ENCODE assay signal across 10 cellular contexts in the genomic region with DNA sequence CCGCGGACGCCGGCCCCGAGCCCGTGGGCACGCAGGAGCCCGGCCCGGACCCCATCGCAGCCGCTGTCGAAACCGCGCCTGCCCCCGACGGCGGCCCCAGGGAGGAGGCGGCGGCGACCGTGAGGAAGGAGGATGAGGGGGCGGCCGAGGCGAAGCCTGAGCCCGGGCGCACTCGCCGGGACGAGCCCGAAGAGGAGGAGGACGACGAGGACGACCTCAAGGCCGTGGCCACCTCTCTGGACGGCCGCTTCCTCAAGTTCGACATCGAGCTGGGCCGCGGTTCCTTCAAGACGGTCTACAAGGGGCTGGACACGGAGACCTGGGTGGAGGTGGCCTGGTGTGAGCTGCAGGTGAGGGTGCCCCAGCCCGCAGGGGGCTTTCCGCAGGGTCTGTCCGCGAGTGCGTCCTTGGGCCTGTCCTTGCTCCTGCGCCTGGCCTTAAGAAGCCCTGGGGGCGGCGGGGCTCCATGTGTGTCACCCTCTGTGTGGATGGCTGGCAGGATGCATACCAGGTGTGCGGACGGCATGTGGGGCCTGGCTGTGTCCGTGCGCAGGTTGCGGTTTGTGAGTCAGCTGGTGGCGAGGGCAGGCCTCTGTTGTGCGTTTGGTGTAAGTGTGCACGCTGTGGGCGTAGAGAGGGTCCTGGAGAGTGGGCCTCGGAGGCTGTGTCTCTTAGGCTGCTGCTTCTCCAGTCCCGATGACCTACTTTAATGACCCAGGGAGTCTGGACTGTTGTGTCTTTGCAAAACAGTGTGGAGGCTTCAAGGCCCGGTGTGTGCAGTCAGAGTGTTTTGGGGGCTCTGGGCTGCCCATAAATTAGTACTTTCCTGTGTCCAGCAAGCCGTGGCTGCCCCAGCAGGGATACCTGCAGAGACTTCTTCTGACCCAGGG. TPM values are rescaled to one million over a fixed set of nuclear protein-coding genes. Genes with fewer than 3 reads are reported as not detected.
A peak's percentile ranks its signal among the peaks of the same experiment; 100 is the strongest.
DNase-seq lines count a peak whose midpoint lies in the region; ATAC-seq and TF ChIP-seq lines count a peak whose summit lies in the region.
"Had no signal": no experiment of that assay in that cellular context is flagged by ENCODE, and none has a peak within 500 bp of the region (broad histone marks: within the 10 kb centered on the region; RNA-seq: fewer than 3 reads in every experiment).

No MANE protein-coding gene starts in this region.

- no peaks in the 10 kb centered on the region for H3K36me3 ChIP-seq in SK-N-SH (replicated peaks in 1 of 2; ENCODE audit: control insufficient read depth in 1 of 2, insufficient read depth in 2 of 2, low read length in 1 of 2)
- no peaks in the 10 kb centered on the region for H3K36me3 ChIP-seq in PC-3 (ENCODE audit: low read depth, low read length)
- no peaks in the 10 kb centered on the region for H3K36me3 ChIP-seq in hepatocyte (replicated peaks; ENCODE audit: insufficient read depth, low read depth)

- H3F3A ChIP-seq in SK-N-SH (replicated peaks; ENCODE audit: insufficient read depth) (no peaks in the 10 kb centered on the region), PC-3 (ENCODE audit: low read length, unreplicated experiment) (no peaks in the 10 kb centered on the region)

- CTCF ChIA-PET in SK-N-SH (lab: Yijun Ruan, JAX) (interaction anchor here (0.8 to 1.3 kb wide), 4 partner anchors 10 to 119 kb away, joined by 3 to 4 read pairs (median 3); no protein-coding TSS in a partner anchor), PC-3 (lab: Charles Lee) (no interaction called here)

- H3K9ac ChIP-seq in SK-N-SH (no peak overlapping the region), PC-3 (ENCODE audit: low read length) (peak overlapping the region; percentile 58)
- H3K9ac ChIP-seq: parathyroid adenoma had no signal

- H3K4me2 ChIP-seq in SK-N-SH: no peak overlapping the region
- peak overlapping the region; percentile 82 for H3K4me2 ChIP-seq in PC-3 (ENCODE audit: low read length)
- peak overlapping the region; percentile 98 for H3K4me2 ChIP-seq in hepatocyte

- peaks cover 0 to 63% of the 10 kb centered on the region in 2 experiments; a peak in 2 of 4 replicates for H3K4me1 ChIP-seq in SK-N-SH (ENCODE audit: control insufficient read depth in 1 of 2, insufficient read depth in 2 of 2, low read depth in 1 of 2, low read length in 1 of 2)
- peaks cover 13% of the 10 kb centered on the region for H3K4me1 ChIP-seq in PC-3 (ENCODE audit: insufficient read depth, low read length)
- H3K4me1 ChIP-seq in hepatocyte (ENCODE audit: insufficient read depth): peaks cover 5% of the 10 kb centered on the region
- H3K4me1 ChIP-seq: parathyroid adenoma had no signal

- POLR2A ChIA-PET in SK-N-SH (lab: Yijun Ruan, JAX) (no interaction called here), PC-3 (lab: Charles Lee; ENCODE audit: unreplicated experiment) (no interaction called here)

- H2AFZ ChIP-seq in SK-N-SH (ENCODE audit: low read depth) (no peak overlapping the region), PC-3 (ENCODE audit: low read length) (no peak overlapping the region), hepatocyte (no peak overlapping the region)

- no peaks in the 10 kb centered on the region for H4K20me1 ChIP-seq in SK-N-SH (ENCODE audit: insufficient read depth)
- H4K20me1 ChIP-seq in PC-3 (ENCODE audit: low read length): no peaks in the 10 kb centered on the region
- H4K20me1 ChIP-seq in hepatocyte (ENCODE audit: insufficient read depth, poor library complexity, severe bottlenecking): no peaks in the 10 kb centered on the region

- peak; percentile 71 for DNase-seq in SK-N-SH
- DNase-seq in PC-3: peak; percentile 38
- no peak for DNase-seq in hepatocyte (ENCODE audit: low spot score)
- no peak for DNase-seq in retinal pigment epithelial cell (ENCODE audit: low read depth)
- no peak for DNase-seq in globus pallidus (ENCODE audit: low spot score)
- no peak for DNase-seq in NCI-H446 (lab: John Stamatoyannopoulos, UW)
- DNase-seq: NCI-H226 had no signal

- TF ChIP-seq CTCF in SK-N-SH (IDR thresholded peaks at IDR 0.05) (no peak), PC-3 (conservative IDR thresholded peaks at IDR 0.05; ENCODE audit: low read depth, low read length) (no peak), hepatocyte (IDR thresholded peaks at IDR 0.05; ENCODE audit: poor library complexity) (no peak), retinal pigment epithelial cell (conservative IDR thresholded peaks at IDR 0.05; ENCODE audit: low read depth, low read length) (no peak)

- 83% methylated on average over 36 of the region's 63 CpGs for WGBS in SK-N-SH (ENCODE audit: low lambda C conversion rate)
- 75% methylated on average over 45 of the region's 63 CpGs for WGBS in hepatocyte (ENCODE audit: low lambda C conversion rate, missing lambda C conversion rate)

- no peak for TF ChIP-seq RAD21 in SK-N-SH (IDR thresholded peaks at IDR 0.05; ENCODE audit: low read length)

- H3K79me2 ChIP-seq in SK-N-SH (ENCODE audit: insufficient read depth) (no peaks in the 10 kb centered on the region), PC-3 (ENCODE audit: low read length) (peaks cover 46% of the 10 kb centered on the region), hepatocyte (no peaks in the 10 kb centered on the region)
- H3K79me2 ChIP-seq: parathyroid adenoma had no signal

- ATAC-seq in SK-N-SH treated with all-trans-retinoic acid at 6 μM for 48 hours (no peak), PC-3 (peak; percentile 11; the same call in 1 of the 2 replicates), HG03439 (IDR thresholded peaks at IDR 0.05; ENCODE audit: unreplicated experiment) (no peak)

- BruUV-seq in PC-3 (replicated peaks; lab: Mats Ljungman, UMichigan): no TSS peak

- H3K4me3 ChIP-seq in SK-N-SH (ENCODE audit: low read depth in 2 of 2, low read length in 1 of 2): peak overlapping the region in 1 of 2 experiments; percentile 55; a peak in 2 of 4 replicates
- peak overlapping the region; percentile 53 for H3K4me3 ChIP-seq in PC-3 (ENCODE audit: low read length)
- no peak overlapping the region for H3K4me3 ChIP-seq in hepatocyte
- peak overlapping the region; percentile 43 for H3K4me3 ChIP-seq in retinal pigment epithelial cell (ENCODE audit: low read length)

- peaks cover 15% of the 10 kb centered on the region for H3K27me3 ChIP-seq in SK-N-SH (ENCODE audit: insufficient read depth)
- no peaks in the 10 kb centered on the region for H3K27me3 ChIP-seq in PC-3 (ENCODE audit: low read length)
- peaks cover 26% of the 10 kb centered on the region for H3K27me3 ChIP-seq in hepatocyte

- H3K27ac ChIP-seq in SK-N-SH (ENCODE audit: low read depth in 2 of 2, low read length in 1 of 2) (peak overlapping the region in 1 of 2 experiments; percentile 50; a peak in 1 of 4 replicates), PC-3 (ENCODE audit: low read length) (peak overlapping the region; percentile 45), hepatocyte (no peak overlapping the region)
- H3K27ac ChIP-seq: parathyroid adenoma had no signal

- TF ChIP-seq EP300 in SK-N-SH (IDR thresholded peaks at IDR 0.05; ENCODE audit: borderline replicate concordance in 1 of 2, low read depth in 1 of 2, low read length in 1 of 2): no peak

- no peaks in the 10 kb centered on the region for H3K9me2 ChIP-seq in SK-N-SH
- H3K9me2 ChIP-seq in PC-3 (replicated peaks; ENCODE audit: low read length): no peaks in the 10 kb centered on the region
- H3K9me2 ChIP-seq in hepatocyte (replicated peaks; ENCODE audit: insufficient read depth): no peaks in the 10 kb centered on the region

- intact Hi-C loops in PC-3 (cut with micrococcal nuclease): no loop called here

- H3K9me3 ChIP-seq in SK-N-SH: no peaks in the 10 kb centered on the region
- no peaks in the 10 kb centered on the region for H3K9me3 ChIP-seq in PC-3 (ENCODE audit: low read length)
- no peaks in the 10 kb centered on the region for H3K9me3 ChIP-seq in hepatocyte (ENCODE audit: low read depth)

TF ChIP-seq in SK-N-SH, 30 proteins besides CTCF, POLR2A, EP300 and RAD21:
- TF ChIP-seq TAF1 (IDR thresholded peaks at IDR 0.05; ENCODE audit: borderline replicate concordance, low read depth, low read length): no peak
TF ChIP-seq in SK-N-SH: peak in this region for 0.

TF ChIP-seq in SK-N-SH treated with all-trans-retinoic acid at 6 μM for 48 hours, 23 proteins besides CTCF, POLR2A, EP300 and RAD21 (continues in another document):
- TF ChIP-seq ISL1 (CRISPR knock-in tag; IDR thresholded peaks at IDR 0.05) (no peak), CSRNP3 (CRISPR knock-in tag; IDR thresholded peaks at IDR 0.05) (no peak), TOX (CRISPR knock-in tag; IDR thresholded peaks at IDR 0.05; ENCODE audit: borderline replicate concordance) (no peak), OSR1 (CRISPR knock-in tag; IDR thresholded peaks at IDR 0.05) (no peak), TCF4 (CRISPR knock-in tag; IDR thresholded peaks at IDR 0.05; ENCODE audit: borderline replicate concordance) (no peak)

RNA-seq across cellular contexts. Expression of gene WNK2, which starts 1.6 kb away (rescaled TPM):
- polyA plus RNA-seq in SK-N-SH (2012; rRNA removed): 0.12 and 0.36 TPM in 2 replicates
- 0.40 and 1.2 TPM in 2 replicates for polyA plus RNA-seq in SK-N-SH (2012; cell fraction: cytosol; rRNA removed)
- 1.8 and 5.0 TPM in 2 replicates for polyA plus RNA-seq in SK-N-SH (2012; cell fraction: nucleus; rRNA removed)
- total RNA-seq in PC-3 (2014; rRNA removed): 11.7 and 15.5 TPM in 2 replicates
- 6.2 and 8.9 TPM in 2 replicates for total RNA-seq in hepatocyte
- 13.5 and 19.9 TPM in 2 replicates for polyA plus RNA-seq in hepatocyte

RNA-seq across cellular contexts. Expression of gene NINJ1, which starts 51.5 kb away (rescaled TPM):
- polyA plus RNA-seq in SK-N-SH (2012; rRNA removed): 23.2 and 31.7 TPM in 2 replicates
- polyA plus RNA-seq in SK-N-SH (2012; cell fraction: cytosol; rRNA removed): 12.9 and 25.6 TPM in 2 replicates
- 14.4 and 14.8 TPM in 2 replicates for polyA plus RNA-seq in SK-N-SH (2012; cell fraction: nucleus; rRNA removed)
- 28.8 and 30.5 TPM in 2 replicates for total RNA-seq in PC-3 (2014; rRNA removed)
- total RNA-seq in hepatocyte: 55.4 and 67.9 TPM in 2 replicates
- 114 and 135 TPM in 2 replicates for polyA plus RNA-seq in hepatocyte

Comparison
In these comparisons a context has a peak if more than half of its experiments do, and no peak if none do; other contexts are left out.
1. DNase-seq: peak in SK-N-SH (single experiment) and PC-3 (single experiment); none in hepatocyte (single experiment), retinal pigment epithelial cell (single experiment), globus pallidus (single experiment) and NCI-H446 (0 of 2).